ENCODE assay signal across 24 cellular contexts in genomic region chr9:3676766-3677165, GRCh38.
"Had no signal": no experiment of that assay in that cellular context is flagged by ENCODE, and none has a peak within 500 bp of the region (broad histone marks: within the 10 kb centered on the region; RNA-seq: fewer than 3 reads in every experiment).

No MANE protein-coding gene starts in this region.

- H3K9me3 ChIP-seq: left ventricle myocardium inferior, psoas muscle, spleen, thoracic aorta, transverse colon had no signal

- H3K36me3 ChIP-seq: left ventricle myocardium inferior, spleen, transverse colon had no signal

- H3K4me1 Mint-ChIP-seq: naive thymus-derived CD4-positive, alpha-beta T cell; stimulated activated memory B cell treated with anti-CD40 and anti-IgM and Interleukin-4, amounts not matched to agents 10 μg/mL and 1 μg/mL and 100 μg/mL, for 72 hours had no signal

- H3K27me3 Mint-ChIP-seq: naive thymus-derived CD4-positive, alpha-beta T cell; stimulated activated memory B cell treated with anti-CD40 and anti-IgM and Interleukin-4, amounts not matched to agents 10 μg/mL and 1 μg/mL and 100 μg/mL, for 72 hours; stimulated activated naive CD8-positive, alpha-beta T cell treated with anti-CD3 and anti-CD28 coated beads, Interleukin-15, Interleukin-2, amounts not matched to agents 100 ng/mL and 50 ng/mL, for 24 hours had no signal

- H3K9ac ChIP-seq: parathyroid adenoma had no signal

- H3K4me3 Mint-ChIP-seq: naive thymus-derived CD4-positive, alpha-beta T cell; nephron progenitor cell; stimulated activated memory B cell treated with anti-CD40 and anti-IgM and Interleukin-4, amounts not matched to agents 10 μg/mL and 1 μg/mL and 100 μg/mL, for 72 hours; stimulated activated naive CD8-positive, alpha-beta T cell treated with anti-CD3 and anti-CD28 coated beads, Interleukin-15, Interleukin-2, amounts not matched to agents 100 ng/mL and 50 ng/mL, for 24 hours had no signal

- H3K79me2 ChIP-seq: hepatocyte, parathyroid adenoma had no signal

- H3K4me1 ChIP-seq: left ventricle myocardium inferior, parathyroid adenoma, psoas muscle, spleen, transverse colon had no signal

- H3K9me3 Mint-ChIP-seq: naive thymus-derived CD4-positive, alpha-beta T cell; nephron progenitor cell; stimulated activated memory B cell treated with anti-CD40 and anti-IgM and Interleukin-4, amounts not matched to agents 10 μg/mL and 1 μg/mL and 100 μg/mL, for 72 hours; stimulated activated naive CD8-positive, alpha-beta T cell treated with anti-CD3 and anti-CD28 coated beads, Interleukin-15, Interleukin-2, amounts not matched to agents 100 ng/mL and 50 ng/mL, for 24 hours had no signal

- H3K4me3 ChIP-seq: dorsolateral prefrontal cortex, hepatocyte, left ventricle myocardium inferior, lung, psoas muscle, spleen, thoracic aorta, transverse colon had no signal

- H3K4me2 ChIP-seq: hepatocyte had no signal

- H3K27ac Mint-ChIP-seq: nephron progenitor cell; stimulated activated memory B cell treated with anti-CD40 and anti-IgM and Interleukin-4, amounts not matched to agents 10 μg/mL and 1 μg/mL and 100 μg/mL, for 72 hours; stimulated activated naive CD8-positive, alpha-beta T cell treated with anti-CD3 and anti-CD28 coated beads, Interleukin-15, Interleukin-2, amounts not matched to agents 100 ng/mL and 50 ng/mL, for 24 hours had no signal

- H3K27me3 ChIP-seq: dorsolateral prefrontal cortex, hepatocyte, spleen, transverse colon had no signal

- DNase-seq: cortex of kidney; dorsolateral prefrontal cortex; effector CD8-positive, alpha-beta T cell; foreskin melanocyte; head of caudate nucleus; kidney; left cardiac atrium; left ventricle myocardium inferior; mesendoderm; naive thymus-derived CD4-positive, alpha-beta T cell; nephron progenitor cell; psoas muscle; retina; spleen; stimulated activated CD4-positive, alpha-beta T cell treated with anti-CD3 and anti-CD28 coated beads, Interleukin-15, amount 100 ng/mL, for 24 hours; stimulated activated CD4-positive, alpha-beta T cell treated with anti-CD3 and anti-CD28 coated beads, Interleukin-1b, Interleukin-23, amount 100 ng/mL, for 48 hours; stimulated activated CD4-positive, alpha-beta T cell treated with anti-CD3 and anti-CD28 coated beads, Interleukin-4, amount 100 ng/mL, for 24 hours; transverse colon had no signal

- H2AFZ ChIP-seq: hepatocyte, parathyroid adenoma had no signal

- H3K27ac ChIP-seq: dorsolateral prefrontal cortex, hepatocyte, left ventricle myocardium inferior, parathyroid adenoma, psoas muscle, spleen, thoracic aorta, transverse colon had no signal

- ATAC-seq: left cardiac atrium; naive thymus-derived CD4-positive, alpha-beta T cell; psoas muscle had no signal
